Comparison of ENCODE assay signal across 8 cellular contexts in the genomic region with DNA sequence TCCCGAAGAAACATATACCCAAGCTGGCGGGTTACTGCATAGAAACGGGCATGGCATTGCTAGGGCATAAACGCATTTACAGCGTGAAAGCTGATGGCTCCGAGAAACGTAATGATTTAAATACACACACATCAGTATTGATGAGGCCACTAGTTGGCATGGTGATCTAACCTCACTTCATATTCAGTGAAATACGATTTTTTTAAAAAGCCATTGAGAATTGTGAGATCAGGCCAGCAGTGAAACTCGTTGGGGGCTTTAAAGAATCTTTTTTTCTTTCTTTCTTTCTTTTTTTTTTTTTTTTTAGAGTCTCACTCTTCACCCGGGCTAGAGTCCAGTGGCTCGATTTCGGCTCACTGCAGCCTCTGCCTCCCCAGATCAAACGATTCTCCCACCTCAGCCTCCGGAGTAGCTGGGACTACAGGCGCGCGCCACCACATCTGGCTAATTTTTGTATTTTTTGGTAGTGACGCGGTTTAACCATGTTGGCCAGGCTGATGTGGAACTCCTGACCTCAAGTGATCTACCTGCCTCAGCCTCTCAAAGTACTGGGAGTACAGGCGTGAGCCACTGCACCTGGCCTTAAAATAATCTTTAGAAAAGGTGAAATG. TPM values are rescaled to one million over a fixed set of nuclear protein-coding genes. Genes with fewer than 3 reads are reported as not detected.
A peak's percentile ranks its signal among the peaks of the same experiment; 100 is the strongest.
DNase-seq lines count a peak whose midpoint lies in the region; ATAC-seq and TF ChIP-seq lines count a peak whose summit lies in the region.

No MANE protein-coding gene starts in this region.

- peak overlapping the region; percentile 97 for H3K4me3 Mint-ChIP-seq in memory B cell

- H3K4me1 ChIP-seq in body of pancreas (peaks cover 10% of the 10 kb centered on the region), vagina (peaks cover 53% of the 10 kb centered on the region)

- H3K27ac ChIP-seq in body of pancreas (peak overlapping the region; percentile 97 to 100 (median 99)), vagina (peak overlapping the region; percentile 98)

- TF ChIP-seq CTCF in body of pancreas (IDR thresholded peaks at IDR 0.05) (no peak), vagina (IDR thresholded peaks at IDR 0.05) (no peak)

- H3K27me3 Mint-ChIP-seq in memory B cell: no peaks in the 10 kb centered on the region

- intact Hi-C loops in Right ventricle myocardium inferior (cut with DNase I): loop anchor here (2.0 to 5.0 kb wide), 4 partner anchors 22 to 272 kb away; no protein-coding TSS in a partner anchor
- intact Hi-C loops in left ventricle myocardium superior (cut with micrococcal nuclease): no loop called here
- intact Hi-C loops in body of pancreas (cut with DNase I): no loop called here
- intact Hi-C loops in vagina (cut with DNase I): loop anchor here (5.0 to 10.0 kb wide), 2 partner anchors 176 to 268 kb away; no protein-coding TSS in a partner anchor

- WGBS in body of pancreas, 2 donors: 40 to 43% methylated on average over 20 of the region's 20 CpGs

- ATAC-seq in Right ventricle myocardium inferior (no peak), left ventricle myocardium superior (no peak), body of pancreas (no peak), memory B cell (ENCODE audit: low read depth) (peak; percentile 16), GM18907 (IDR thresholded peaks at IDR 0.05; ENCODE audit: unreplicated experiment) (no peak)

- peaks cover 13% of the 10 kb centered on the region for H3K4me1 Mint-ChIP-seq in memory B cell

- H3K9me3 ChIP-seq in body of pancreas (no peaks in the 10 kb centered on the region), vagina (no peaks in the 10 kb centered on the region)

- no peaks in the 10 kb centered on the region for H3K36me3 Mint-ChIP-seq in memory B cell

- no peaks in the 10 kb centered on the region for H3K27me3 ChIP-seq in body of pancreas
- no peaks in the 10 kb centered on the region for H3K27me3 ChIP-seq in vagina

- DNase-seq in Right ventricle myocardium inferior (ENCODE audit: missing footprints): peak; percentile 72
- no peak for DNase-seq in left ventricle myocardium superior
- no peak for DNase-seq in body of pancreas
- no peak for DNase-seq in memory B cell (ENCODE audit: low spot score in 2 of 2)
- DNase-seq in vagina (ENCODE audit: extremely low spot score in 2 of 2): no peak
- no peak for DNase-seq in NCI-H2196 treated with DMSO at 0.1 percent for 48 hours (lab: John Stamatoyannopoulos, UW; ENCODE audit: unreplicated experiment)
- DNase-seq in HK-2 (ENCODE audit: unreplicated experiment): no peak

- peak overlapping the region; percentile 98 for H3K27ac Mint-ChIP-seq in memory B cell

- no peaks in the 10 kb centered on the region for H3K9me3 Mint-ChIP-seq in memory B cell

- H3K36me3 ChIP-seq in body of pancreas (replicated peaks in 1 of 2; ENCODE audit: insufficient read depth in 1 of 2, low read depth in 2 of 2) (no peaks in the 10 kb centered on the region), vagina (no peaks in the 10 kb centered on the region)

- TF ChIP-seq POLR2A in body of pancreas (IDR thresholded peaks at IDR 0.05) (no peak), vagina (IDR thresholded peaks at IDR 0.05) (no peak)

- peak overlapping the region in 1 of 2 donors; percentile 32 for H3K4me3 ChIP-seq in body of pancreas
- H3K4me3 ChIP-seq in vagina: peak overlapping the region; percentile 72 to 89

RNA-seq across cellular contexts. Expression of a gene that starts 2.4 kb away (rescaled TPM):
- total RNA-seq in Right ventricle myocardium inferior (12.0 TPM), left ventricle myocardium superior (13.8 TPM), body of pancreas (10 to 100 TPM; 23.3 to 44.5 TPM), vagina (34.1 TPM)

Comparison
In these comparisons a context has a peak if more than half of its experiments do, and no peak if none do; other contexts are left out.
1. intact Hi-C loops: an anchor here in Right ventricle myocardium inferior (2.0 to 5.0 kb wide) and vagina (5.0 to 10.0 kb wide); none called in left ventricle myocardium superior and body of pancreas.